31 cellular contexts compared by ENCODE assay signal in genomic region chr1:185393821-185394220, GRCh38.
DNase-seq lines count a peak whose midpoint lies in the region; ATAC-seq, FAIRE-seq and TF ChIP-seq lines count a peak whose summit lies in the region.
"Had no signal": no experiment of that assay in that cellular context is flagged by ENCODE, and none has a peak within 500 bp of the region (broad histone marks: within the 10 kb centered on the region; RNA-seq: fewer than 3 reads in every experiment).

No MANE protein-coding gene starts in this region.

- no peaks in the 10 kb centered on the region for H3K9me2 ChIP-seq in SK-N-SH

- no peak for FAIRE-seq in bronchial epithelial cell (lab: Jason Lieb, UNC)
- FAIRE-seq: endometrium, GM12892, HepG2 had no signal

- DNase-seq in SK-N-SH (no peak), bronchial epithelial cell (ENCODE audit: low read depth) (peak; percentile 90), mucosa of descending colon (peak in 1 of 3 donors; percentile 69), vagina (ENCODE audit: extremely low spot score in 2 of 2) (no peak), medulla oblongata (ENCODE audit: extremely low spot score) (no peak), T-helper 2 cell (no peak)
- DNase-seq in effector CD4-positive, alpha-beta T cell, result no peak
- DNase-seq: 8988T; activated CD4-positive, alpha-beta T cell treated with anti-CD3 and anti-CD28 coated beads for 36 hours; activated CD8-positive, alpha-beta memory T cell treated with anti-CD3 and anti-CD28 coated beads for 24 hours; activated effector memory CD4-positive, alpha-beta T cell treated with anti-CD3 and anti-CD28 coated beads, Interleukin-2, amount 50 U/mL, for 16 hours; activated naive CD8-positive, alpha-beta T cell treated with anti-CD3 and anti-CD28 coated beads for 36 hours; CD4-positive, CD25-positive, alpha-beta regulatory T cell; dermis blood vessel endothelial cell; EL; GM23248; head of caudate nucleus; kidney glomerular epithelial cell; NCI-H1694; NCI-H774; RPMI8226; sigmoid colon; stimulated activated CD4-positive, alpha-beta T cell treated with anti-CD3 and anti-CD28 coated beads, Interleukin-15, amount 100 ng/mL, for 24 hours; stimulated activated naive B cell treated with anti-CD40 and anti-IgM and Interleukin-4, amounts not matched to agents 10 μg/mL and 1 μg/mL and 100 μg/mL, for 72 hours; T-helper 17 cell had no signal

- POLR2A ChIA-PET in SK-N-SH (lab: Yijun Ruan, JAX), result no interaction called here

- H3K4me2 ChIP-seq in SK-N-SH, result no peak overlapping the region

- H2AFZ ChIP-seq in SK-N-SH (ENCODE audit: low read depth), result peak overlapping the region; percentile 14; the same call in 1 of the 2 replicates
- H2AFZ ChIP-seq: GM23248 had no signal

- no peaks in the 10 kb centered on the region for H4K20me1 ChIP-seq in SK-N-SH (ENCODE audit: insufficient read depth)

- ATAC-seq in SK-N-SH treated with all-trans-retinoic acid at 6 μM for 48 hours (no peak), mucosa of descending colon (peak; percentile 81)
- ATAC-seq: activated CD4-positive, alpha-beta T cell treated with anti-CD3 and anti-CD28 coated beads for 36 hours; HepG2; stimulated activated naive B cell treated with anti-CD40 and anti-IgM and Interleukin-4, amounts not matched to agents 10 μg/mL and 1 μg/mL and 100 μg/mL, for 72 hours; T-helper 17 cell had no signal

- TF ChIP-seq EP300 in SK-N-SH (IDR thresholded peaks at IDR 0.05; ENCODE audit: borderline replicate concordance in 1 of 2, low read depth in 1 of 2, low read length in 1 of 2), result no peak

- no peaks in the 10 kb centered on the region for H3K27me3 ChIP-seq in SK-N-SH (ENCODE audit: insufficient read depth)
- no peaks in the 10 kb centered on the region for H3K27me3 ChIP-seq in bronchial epithelial cell (ENCODE audit: control insufficient read depth, insufficient read depth, low read length)
- no peaks in the 10 kb centered on the region for H3K27me3 ChIP-seq in vagina
- H3K27me3 ChIP-seq: ascending aorta, neutrophil, sigmoid colon had no signal

- intact Hi-C loops in mucosa of descending colon (cut with DNase I, micrococcal nuclease), result no loop called here
- intact Hi-C loops in vagina (cut with DNase I), result no loop called here

- H3K9ac ChIP-seq in SK-N-SH, result no peak overlapping the region
- H3K9ac ChIP-seq: GM23248 had no signal

- H3K4me3 ChIP-seq in SK-N-SH (ENCODE audit: low read depth in 2 of 2, low read length in 1 of 2), result no peak overlapping the region
- H3K4me3 ChIP-seq in bronchial epithelial cell (ENCODE audit: low read depth, low read length), result no peak overlapping the region
- H3K4me3 ChIP-seq in mucosa of descending colon, result no peak overlapping the region
- H3K4me3 ChIP-seq in vagina, result no peak overlapping the region
- H3K4me3 ChIP-seq: ascending aorta, GM23248, sigmoid colon had no signal

- H3K36me3 ChIP-seq in SK-N-SH (replicated peaks in 1 of 2; ENCODE audit: control insufficient read depth in 1 of 2, insufficient read depth in 2 of 2, low read length in 1 of 2) (no peaks in the 10 kb centered on the region), bronchial epithelial cell (ENCODE audit: control insufficient read depth, insufficient read depth, low read length) (no peaks in the 10 kb centered on the region), mucosa of descending colon (ENCODE audit: low read depth) (no peaks in the 10 kb centered on the region), vagina (no peaks in the 10 kb centered on the region)
- H3K36me3 ChIP-seq: ascending aorta, neutrophil, sigmoid colon had no signal

- no peak for TF ChIP-seq CTCF in SK-N-SH (IDR thresholded peaks at IDR 0.05)
- no peak for TF ChIP-seq CTCF in bronchial epithelial cell (IDR thresholded peaks at IDR 0.05; ENCODE audit: insufficient read depth, low read length, severe bottlenecking)
- TF ChIP-seq CTCF in mucosa of descending colon (IDR thresholded peaks at IDR 0.05), result no peak
- TF ChIP-seq CTCF in vagina (IDR thresholded peaks at IDR 0.05), result no peak

- no peak overlapping the region for H3K27ac ChIP-seq in SK-N-SH (ENCODE audit: low read depth in 2 of 2, low read length in 1 of 2)
- peak overlapping the region; percentile 64 for H3K27ac ChIP-seq in vagina
- H3K27ac ChIP-seq: ascending aorta, GM23248, neutrophil, sigmoid colon had no signal

- no peaks in the 10 kb centered on the region for H3F3A ChIP-seq in SK-N-SH (replicated peaks; ENCODE audit: insufficient read depth)

- 72% methylated on average over 2 of the region's 2 CpGs for WGBS in SK-N-SH (ENCODE audit: low lambda C conversion rate)

- no peak for TF ChIP-seq RAD21 in SK-N-SH (IDR thresholded peaks at IDR 0.05; ENCODE audit: low read length)

- CTCF ChIA-PET in SK-N-SH (lab: Yijun Ruan, JAX), result interaction anchor here (1.1 kb wide), 1 partner anchor 287 kb away, joined by 3 read pairs; no protein-coding TSS in a partner anchor

- TF ChIP-seq POLR2A in vagina (IDR thresholded peaks at IDR 0.05), result no peak

- H3K9me3 ChIP-seq in SK-N-SH (no peaks in the 10 kb centered on the region), mucosa of descending colon (no peaks in the 10 kb centered on the region), vagina (no peaks in the 10 kb centered on the region)
- H3K9me3 ChIP-seq: ascending aorta, neutrophil, sigmoid colon had no signal

- no peaks in the 10 kb centered on the region for H3K79me2 ChIP-seq in SK-N-SH (ENCODE audit: insufficient read depth)

- H3K4me1 ChIP-seq in SK-N-SH (ENCODE audit: control insufficient read depth in 1 of 2, insufficient read depth in 2 of 2, low read depth in 1 of 2, low read length in 1 of 2), result no peaks in the 10 kb centered on the region
- H3K4me1 ChIP-seq in mucosa of descending colon (ENCODE audit: low read depth), result no peaks in the 10 kb centered on the region
- H3K4me1 ChIP-seq in vagina, result no peaks in the 10 kb centered on the region
- H3K4me1 ChIP-seq: ascending aorta, sigmoid colon had no signal

TF ChIP-seq in SK-N-SH, 30 proteins besides CTCF, POLR2A, EP300 and RAD21 (continues in another document):
- no peak for TF ChIP-seq NRF1 (IDR thresholded peaks at IDR 0.05; ENCODE audit: low read depth, low read length)
- TF ChIP-seq, protein P1, sequence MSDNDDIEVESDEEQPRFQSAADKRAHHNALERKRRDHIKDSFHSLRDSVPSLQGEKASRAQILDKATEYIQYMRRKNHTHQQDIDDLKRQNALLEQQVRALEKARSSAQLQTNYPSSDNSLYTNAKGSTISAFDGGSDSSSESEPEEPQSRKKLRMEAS (IDR thresholded peaks at IDR 0.05; ENCODE audit: low read depth), result no peak
- TF ChIP-seq TCF12 (IDR thresholded peaks at IDR 0.05), result no peak
- TF ChIP-seq SMC3 (IDR thresholded peaks at IDR 0.05; ENCODE audit: low read depth, low read length), result no peak
- TF ChIP-seq RFX5 (IDR thresholded peaks at IDR 0.05; ENCODE audit: low read length), result no peak
- TF ChIP-seq FOSL2 (IDR thresholded peaks at IDR 0.05; ENCODE audit: borderline replicate concordance, low read depth), result no peak
- TF ChIP-seq GABPA (IDR thresholded peaks at IDR 0.05; ENCODE audit: low read depth), result no peak
- no peak for TF ChIP-seq MXI1 (IDR thresholded peaks at IDR 0.05; ENCODE audit: low read depth, low read length)
- no peak for TF ChIP-seq POLR2AphosphoS5 (IDR thresholded peaks at IDR 0.05; ENCODE audit: low read depth, low read length)
- TF ChIP-seq SIN3A (IDR thresholded peaks at IDR 0.05; ENCODE audit: borderline replicate concordance, low read depth, low read length), result no peak
- no peak for TF ChIP-seq RXRA (IDR thresholded peaks at IDR 0.05; ENCODE audit: borderline replicate concordance, low read depth)
- no peak for TF ChIP-seq MEF2A (IDR thresholded peaks at IDR 0.05; ENCODE audit: borderline replicate concordance, low read depth)
- TF ChIP-seq GATA2 (CRISPR knock-in tag; IDR thresholded peaks at IDR 0.05), result no peak
- no peak for TF ChIP-seq TEAD4 (IDR thresholded peaks at IDR 0.05; ENCODE audit: borderline replicate concordance, insufficient read depth)
- no peak for TF ChIP-seq ELF1 (IDR thresholded peaks at IDR 0.05)

TF ChIP-seq in SK-N-SH treated with all-trans-retinoic acid at 6 μM for 48 hours, 23 proteins besides CTCF, POLR2A, EP300 and RAD21 (continues in another document):
- TF ChIP-seq CSRNP3 (CRISPR knock-in tag; IDR thresholded peaks at IDR 0.05) (no peak), ARNTL (CRISPR knock-in tag; IDR thresholded peaks at IDR 0.05; ENCODE audit: borderline replicate concordance, low read depth) (no peak), ZC3H10 (CRISPR knock-in tag; IDR thresholded peaks at IDR 0.05) (no peak)
- TF ChIP-seq, protein P2, sequence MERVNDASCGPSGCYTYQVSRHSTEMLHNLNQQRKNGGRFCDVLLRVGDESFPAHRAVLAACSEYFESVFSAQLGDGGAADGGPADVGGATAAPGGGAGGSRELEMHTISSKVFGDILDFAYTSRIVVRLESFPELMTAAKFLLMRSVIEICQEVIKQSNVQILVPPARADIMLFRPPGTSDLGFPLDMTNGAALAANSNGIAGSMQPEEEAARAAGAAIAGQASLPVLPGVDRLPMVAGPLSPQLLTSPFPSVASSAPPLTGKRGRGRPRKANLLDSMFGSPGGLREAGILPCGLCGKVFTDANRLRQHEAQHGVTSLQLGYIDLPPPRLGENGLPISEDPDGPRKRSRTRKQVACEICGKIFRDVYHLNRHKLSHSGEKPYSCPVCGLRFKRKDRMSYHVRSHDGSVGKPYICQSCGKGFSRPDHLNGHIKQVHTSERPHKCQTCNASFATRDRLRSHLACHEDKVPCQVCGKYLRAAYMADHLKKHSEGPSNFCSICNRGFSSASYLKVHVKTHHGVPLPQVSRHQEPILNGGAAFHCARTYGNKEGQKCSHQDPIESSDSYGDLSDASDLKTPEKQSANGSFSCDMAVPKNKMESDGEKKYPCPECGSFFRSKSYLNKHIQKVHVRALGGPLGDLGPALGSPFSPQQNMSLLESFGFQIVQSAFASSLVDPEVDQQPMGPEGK (CRISPR knock-in tag; IDR thresholded peaks at IDR 0.05; ENCODE audit: borderline replicate concordance), result no peak
